In the genomic region with DNA sequence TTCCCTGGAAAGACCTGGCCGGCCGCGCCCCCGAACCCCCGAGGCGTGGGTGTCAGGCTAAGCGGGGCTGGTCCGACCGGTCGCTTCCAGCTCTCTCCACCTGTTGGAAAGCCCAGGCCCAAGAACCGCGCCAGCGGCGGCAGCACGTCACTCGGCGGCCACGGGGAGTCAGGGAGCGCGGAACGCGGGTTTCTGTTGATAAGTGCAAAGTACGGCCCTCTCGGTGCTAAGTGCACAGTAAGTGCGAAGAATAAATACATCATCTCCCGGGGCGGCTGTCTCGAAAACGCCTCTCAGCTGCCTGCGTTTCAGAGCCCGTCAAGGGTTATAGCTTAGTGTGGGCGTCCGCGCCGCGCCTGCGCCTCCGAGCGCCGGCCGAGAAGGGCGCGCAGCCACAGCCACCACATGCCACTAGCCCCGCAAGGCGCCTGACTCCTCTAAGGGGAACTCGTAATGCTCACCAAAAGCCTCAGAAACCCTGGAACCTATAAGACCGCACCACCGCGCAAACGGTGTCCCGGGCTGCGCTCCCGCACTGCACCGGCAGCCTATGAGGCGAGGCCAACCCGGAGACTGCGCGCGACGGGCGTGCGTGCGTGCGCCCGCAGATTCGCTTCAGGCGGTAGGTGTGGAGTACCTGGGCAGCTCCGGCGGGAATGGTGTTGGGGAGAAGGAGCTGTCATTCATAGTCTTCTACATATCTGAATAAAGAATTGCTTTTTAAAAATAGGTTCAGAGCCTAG, we compare ENCODE assay signal across 1 cellular context.
TF ChIP-seq lines count a peak whose summit lies in the region.

No MANE protein-coding gene starts in this region.

TF ChIP-seq in HEK293, 187 proteins besides CTCF, POLR2A, EP300 and RAD21 (continued from another document and continues in another):
- TF ChIP-seq, protein P1, sequence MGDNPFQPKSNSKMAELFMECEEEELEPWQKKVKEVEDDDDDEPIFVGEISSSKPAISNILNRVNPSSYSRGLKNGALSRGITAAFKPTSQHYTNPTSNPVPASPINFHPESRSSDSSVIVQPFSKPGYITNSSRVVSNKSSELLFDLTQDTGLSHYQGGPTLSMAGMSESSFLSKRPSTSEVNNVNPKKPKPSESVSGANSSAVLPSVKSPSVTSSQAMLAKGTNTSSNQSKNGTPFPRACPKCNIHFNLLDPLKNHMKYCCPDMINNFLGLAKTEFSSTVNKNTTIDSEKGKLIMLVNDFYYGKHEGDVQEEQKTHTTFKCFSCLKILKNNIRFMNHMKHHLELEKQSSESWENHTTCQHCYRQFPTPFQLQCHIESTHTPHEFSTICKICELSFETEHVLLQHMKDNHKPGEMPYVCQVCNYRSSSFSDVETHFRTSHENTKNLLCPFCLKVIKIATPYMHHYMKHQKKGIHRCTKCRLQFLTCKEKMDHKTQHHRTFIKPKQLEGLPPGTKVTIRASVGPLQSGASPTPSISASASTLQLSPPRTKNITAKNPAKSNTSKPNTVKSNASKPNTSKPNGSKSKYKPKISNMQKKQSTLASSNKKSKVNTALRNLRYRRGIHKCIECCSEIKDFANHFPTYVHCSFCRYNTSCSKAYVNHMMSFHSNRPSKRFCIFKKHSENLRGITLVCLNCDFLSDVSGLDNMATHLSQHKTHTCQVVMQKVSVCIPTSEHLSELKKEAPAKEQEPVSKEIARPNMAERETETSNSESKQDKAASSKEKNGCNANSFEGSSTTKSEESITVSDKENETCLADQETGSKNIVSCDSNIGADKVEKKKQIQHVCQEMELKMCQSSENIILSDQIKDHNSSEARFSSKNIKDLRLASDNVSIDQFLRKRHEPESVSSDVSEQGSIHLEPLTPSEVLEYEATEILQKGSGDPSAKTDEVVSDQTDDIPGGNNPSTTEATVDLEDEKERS (tag by site-specific recombination; IDR thresholded peaks at IDR 0.05) = no peak
- TF ChIP-seq, protein P2, sequence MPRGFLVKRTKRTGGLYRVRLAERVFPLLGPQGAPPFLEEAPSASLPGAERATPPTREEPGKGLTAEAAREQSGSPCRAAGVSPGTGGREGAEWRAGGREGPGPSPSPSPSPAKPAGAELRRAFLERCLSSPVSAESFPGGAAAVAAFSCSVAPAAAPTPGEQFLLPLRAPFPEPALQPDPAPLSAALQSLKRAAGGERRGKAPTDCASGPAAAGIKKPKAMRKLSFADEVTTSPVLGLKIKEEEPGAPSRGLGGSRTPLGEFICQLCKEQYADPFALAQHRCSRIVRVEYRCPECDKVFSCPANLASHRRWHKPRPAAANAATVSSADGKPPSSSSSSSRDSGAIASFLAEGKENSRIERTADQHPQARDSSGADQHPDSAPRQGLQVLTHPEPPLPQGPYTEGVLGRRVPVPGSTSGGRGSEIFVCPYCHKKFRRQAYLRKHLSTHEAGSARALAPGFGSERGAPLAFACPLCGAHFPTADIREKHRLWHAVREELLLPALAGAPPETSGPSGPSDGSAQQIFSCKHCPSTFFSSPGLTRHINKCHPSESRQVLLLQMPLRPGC (tag by site-specific recombination; IDR thresholded peaks at IDR 0.05) = peak; percentile 48; the same call in 1 of the 2 replicates
- TF ChIP-seq, protein P3, sequence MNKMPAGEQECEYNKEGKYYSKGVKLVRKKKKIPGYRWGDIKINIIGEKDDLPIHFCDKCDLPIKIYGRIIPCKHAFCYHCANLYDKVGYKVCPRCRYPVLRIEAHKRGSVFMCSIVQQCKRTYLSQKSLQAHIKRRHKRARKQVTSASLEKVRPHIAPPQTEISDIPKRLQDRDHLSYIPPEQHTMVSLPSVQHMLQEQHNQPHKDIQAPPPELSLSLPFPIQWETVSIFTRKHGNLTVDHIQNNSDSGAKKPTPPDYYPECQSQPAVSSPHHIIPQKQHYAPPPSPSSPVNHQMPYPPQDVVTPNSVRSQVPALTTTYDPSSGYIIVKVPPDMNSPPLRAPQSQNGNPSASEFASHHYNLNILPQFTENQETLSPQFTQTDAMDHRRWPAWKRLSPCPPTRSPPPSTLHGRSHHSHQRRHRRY (tag by site-specific recombination; IDR thresholded peaks at IDR 0.05) = no peak
- TF ChIP-seq ZNF155 (tag by site-specific recombination; IDR thresholded peaks at IDR 0.05) = no peak
- no peak for TF ChIP-seq GLI2 (tag by site-specific recombination; IDR thresholded peaks at IDR 0.05; ENCODE audit: borderline replicate concordance, low read depth)
- TF ChIP-seq, protein P4, sequence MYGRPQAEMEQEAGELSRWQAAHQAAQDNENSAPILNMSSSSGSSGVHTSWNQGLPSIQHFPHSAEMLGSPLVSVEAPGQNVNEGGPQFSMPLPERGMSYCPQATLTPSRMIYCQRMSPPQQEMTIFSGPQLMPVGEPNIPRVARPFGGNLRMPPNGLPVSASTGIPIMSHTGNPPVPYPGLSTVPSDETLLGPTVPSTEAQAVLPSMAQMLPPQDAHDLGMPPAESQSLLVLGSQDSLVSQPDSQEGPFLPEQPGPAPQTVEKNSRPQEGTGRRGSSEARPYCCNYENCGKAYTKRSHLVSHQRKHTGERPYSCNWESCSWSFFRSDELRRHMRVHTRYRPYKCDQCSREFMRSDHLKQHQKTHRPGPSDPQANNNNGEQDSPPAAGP (tag by site-specific recombination; IDR thresholded peaks at IDR 0.05) = no peak; the same call in 1 of the 2 replicates
- peak; percentile 18 for TF ChIP-seq ZBTB17 (tag by site-specific recombination; IDR thresholded peaks at IDR 0.05)
- TF ChIP-seq MZF1 (tag by site-specific recombination; IDR thresholded peaks at IDR 0.05; ENCODE audit: borderline replicate concordance) = no peak
- no peak for TF ChIP-seq ZNF777 (tag by site-specific recombination; IDR thresholded peaks at IDR 0.05; ENCODE audit: borderline replicate concordance)
- TF ChIP-seq, protein P5, sequence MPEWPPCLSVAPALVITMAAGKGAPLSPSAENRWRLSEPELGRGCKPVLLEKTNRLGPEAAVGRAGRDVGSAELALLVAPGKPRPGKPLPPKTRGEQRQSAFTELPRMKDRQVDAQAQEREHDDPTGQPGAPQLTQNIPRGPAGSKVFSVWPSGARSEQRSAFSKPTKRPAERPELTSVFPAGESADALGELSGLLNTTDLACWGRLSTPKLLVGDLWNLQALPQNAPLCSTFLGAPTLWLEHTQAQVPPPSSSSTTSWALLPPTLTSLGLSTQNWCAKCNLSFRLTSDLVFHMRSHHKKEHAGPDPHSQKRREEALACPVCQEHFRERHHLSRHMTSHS (tag by site-specific recombination; IDR thresholded peaks at IDR 0.05) = no peak
- TF ChIP-seq ZBTB20 (tag by site-specific recombination; IDR thresholded peaks at IDR 0.05) = peak; percentile 93
- no peak for TF ChIP-seq ZNF133 (tag by site-specific recombination; IDR thresholded peaks at IDR 0.05)
- no peak for TF ChIP-seq BCL11B (tag by site-specific recombination; IDR thresholded peaks at IDR 0.05; ENCODE audit: low read depth)
- no peak for TF ChIP-seq ZNF544 (tag by site-specific recombination; IDR thresholded peaks at IDR 0.05)
- TF ChIP-seq ZBTB1 (tag by site-specific recombination; IDR thresholded peaks at IDR 0.05) = peak; percentile 72; the same call in 1 of the 2 replicates
- TF ChIP-seq ZFP3 (tag by site-specific recombination; IDR thresholded peaks at IDR 0.05; ENCODE audit: low read depth) = 0 out of 2 replicates have a peak, but pooled peaks have one; percentile 16
- TF ChIP-seq, protein P6, sequence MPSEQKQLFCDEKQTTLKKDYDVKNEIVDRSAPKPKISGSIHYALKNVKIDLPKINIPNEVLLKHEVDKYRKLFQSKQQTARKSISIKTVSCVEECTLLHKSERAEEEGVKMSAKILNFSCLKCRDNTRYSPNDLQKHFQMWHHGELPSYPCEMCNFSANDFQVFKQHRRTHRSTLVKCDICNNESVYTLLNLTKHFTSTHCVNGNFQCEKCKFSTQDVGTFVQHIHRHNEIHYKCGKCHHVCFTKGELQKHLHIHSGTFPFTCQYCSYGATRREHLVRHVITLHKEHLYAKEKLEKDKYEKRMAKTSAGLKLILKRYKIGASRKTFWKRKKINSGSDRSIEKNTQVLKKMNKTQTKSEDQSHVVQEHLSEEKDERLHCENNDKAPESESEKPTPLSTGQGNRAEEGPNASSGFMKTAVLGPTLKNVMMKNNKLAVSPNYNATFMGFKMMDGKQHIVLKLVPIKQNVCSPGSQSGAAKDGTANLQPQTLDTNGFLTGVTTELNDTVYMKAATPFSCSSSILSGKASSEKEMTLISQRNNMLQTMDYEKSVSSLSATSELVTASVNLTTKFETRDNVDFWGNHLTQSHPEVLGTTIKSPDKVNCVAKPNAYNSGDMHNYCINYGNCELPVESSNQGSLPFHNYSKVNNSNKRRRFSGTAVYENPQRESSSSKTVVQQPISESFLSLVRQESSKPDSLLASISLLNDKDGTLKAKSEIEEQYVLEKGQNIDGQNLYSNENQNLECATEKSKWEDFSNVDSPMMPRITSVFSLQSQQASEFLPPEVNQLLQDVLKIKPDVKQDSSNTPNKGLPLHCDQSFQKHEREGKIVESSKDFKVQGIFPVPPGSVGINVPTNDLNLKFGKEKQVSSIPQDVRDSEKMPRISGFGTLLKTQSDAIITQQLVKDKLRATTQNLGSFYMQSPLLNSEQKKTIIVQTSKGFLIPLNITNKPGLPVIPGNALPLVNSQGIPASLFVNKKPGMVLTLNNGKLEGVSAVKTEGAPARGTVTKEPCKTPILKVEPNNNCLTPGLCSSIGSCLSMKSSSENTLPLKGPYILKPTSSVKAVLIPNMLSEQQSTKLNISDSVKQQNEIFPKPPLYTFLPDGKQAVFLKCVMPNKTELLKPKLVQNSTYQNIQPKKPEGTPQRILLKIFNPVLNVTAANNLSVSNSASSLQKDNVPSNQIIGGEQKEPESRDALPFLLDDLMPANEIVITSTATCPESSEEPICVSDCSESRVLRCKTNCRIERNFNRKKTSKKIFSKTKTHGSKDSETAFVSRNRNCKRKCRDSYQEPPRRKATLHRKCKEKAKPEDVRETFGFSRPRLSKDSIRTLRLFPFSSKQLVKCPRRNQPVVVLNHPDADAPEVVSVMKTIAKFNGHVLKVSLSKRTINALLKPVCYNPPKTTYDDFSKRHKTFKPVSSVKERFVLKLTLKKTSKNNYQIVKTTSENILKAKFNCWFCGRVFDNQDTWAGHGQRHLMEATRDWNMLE (tag by site-specific recombination; conservative IDR thresholded peaks at IDR 0.05; ENCODE audit: low read depth) = no peak
- TF ChIP-seq SETDB1 (IDR thresholded peaks at IDR 0.05; ENCODE audit: insufficient read length, low read length) = no peak
- TF ChIP-seq, protein P7, sequence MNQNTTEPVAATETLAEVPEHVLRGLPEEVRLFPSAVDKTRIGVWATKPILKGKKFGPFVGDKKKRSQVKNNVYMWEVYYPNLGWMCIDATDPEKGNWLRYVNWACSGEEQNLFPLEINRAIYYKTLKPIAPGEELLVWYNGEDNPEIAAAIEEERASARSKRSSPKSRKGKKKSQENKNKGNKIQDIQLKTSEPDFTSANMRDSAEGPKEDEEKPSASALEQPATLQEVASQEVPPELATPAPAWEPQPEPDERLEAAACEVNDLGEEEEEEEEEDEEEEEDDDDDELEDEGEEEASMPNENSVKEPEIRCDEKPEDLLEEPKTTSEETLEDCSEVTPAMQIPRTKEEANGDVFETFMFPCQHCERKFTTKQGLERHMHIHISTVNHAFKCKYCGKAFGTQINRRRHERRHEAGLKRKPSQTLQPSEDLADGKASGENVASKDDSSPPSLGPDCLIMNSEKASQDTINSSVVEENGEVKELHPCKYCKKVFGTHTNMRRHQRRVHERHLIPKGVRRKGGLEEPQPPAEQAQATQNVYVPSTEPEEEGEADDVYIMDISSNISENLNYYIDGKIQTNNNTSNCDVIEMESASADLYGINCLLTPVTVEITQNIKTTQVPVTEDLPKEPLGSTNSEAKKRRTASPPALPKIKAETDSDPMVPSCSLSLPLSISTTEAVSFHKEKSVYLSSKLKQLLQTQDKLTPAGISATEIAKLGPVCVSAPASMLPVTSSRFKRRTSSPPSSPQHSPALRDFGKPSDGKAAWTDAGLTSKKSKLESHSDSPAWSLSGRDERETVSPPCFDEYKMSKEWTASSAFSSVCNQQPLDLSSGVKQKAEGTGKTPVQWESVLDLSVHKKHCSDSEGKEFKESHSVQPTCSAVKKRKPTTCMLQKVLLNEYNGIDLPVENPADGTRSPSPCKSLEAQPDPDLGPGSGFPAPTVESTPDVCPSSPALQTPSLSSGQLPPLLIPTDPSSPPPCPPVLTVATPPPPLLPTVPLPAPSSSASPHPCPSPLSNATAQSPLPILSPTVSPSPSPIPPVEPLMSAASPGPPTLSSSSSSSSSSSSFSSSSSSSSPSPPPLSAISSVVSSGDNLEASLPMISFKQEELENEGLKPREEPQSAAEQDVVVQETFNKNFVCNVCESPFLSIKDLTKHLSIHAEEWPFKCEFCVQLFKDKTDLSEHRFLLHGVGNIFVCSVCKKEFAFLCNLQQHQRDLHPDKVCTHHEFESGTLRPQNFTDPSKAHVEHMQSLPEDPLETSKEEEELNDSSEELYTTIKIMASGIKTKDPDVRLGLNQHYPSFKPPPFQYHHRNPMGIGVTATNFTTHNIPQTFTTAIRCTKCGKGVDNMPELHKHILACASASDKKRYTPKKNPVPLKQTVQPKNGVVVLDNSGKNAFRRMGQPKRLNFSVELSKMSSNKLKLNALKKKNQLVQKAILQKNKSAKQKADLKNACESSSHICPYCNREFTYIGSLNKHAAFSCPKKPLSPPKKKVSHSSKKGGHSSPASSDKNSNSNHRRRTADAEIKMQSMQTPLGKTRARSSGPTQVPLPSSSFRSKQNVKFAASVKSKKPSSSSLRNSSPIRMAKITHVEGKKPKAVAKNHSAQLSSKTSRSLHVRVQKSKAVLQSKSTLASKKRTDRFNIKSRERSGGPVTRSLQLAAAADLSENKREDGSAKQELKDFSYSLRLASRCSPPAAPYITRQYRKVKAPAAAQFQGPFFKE (tag by site-specific recombination; IDR thresholded peaks at IDR 0.05; ENCODE audit: borderline replicate concordance) = no peak
- no peak for TF ChIP-seq ZNF23 (tag by site-specific recombination; IDR thresholded peaks at IDR 0.05; ENCODE audit: borderline replicate concordance)
- no peak for TF ChIP-seq ZNF623 (tag by site-specific recombination; IDR thresholded peaks at IDR 0.05)
- no peak for TF ChIP-seq ZNF140 (tag by site-specific recombination; IDR thresholded peaks at IDR 0.05)
- TF ChIP-seq, protein P8, sequence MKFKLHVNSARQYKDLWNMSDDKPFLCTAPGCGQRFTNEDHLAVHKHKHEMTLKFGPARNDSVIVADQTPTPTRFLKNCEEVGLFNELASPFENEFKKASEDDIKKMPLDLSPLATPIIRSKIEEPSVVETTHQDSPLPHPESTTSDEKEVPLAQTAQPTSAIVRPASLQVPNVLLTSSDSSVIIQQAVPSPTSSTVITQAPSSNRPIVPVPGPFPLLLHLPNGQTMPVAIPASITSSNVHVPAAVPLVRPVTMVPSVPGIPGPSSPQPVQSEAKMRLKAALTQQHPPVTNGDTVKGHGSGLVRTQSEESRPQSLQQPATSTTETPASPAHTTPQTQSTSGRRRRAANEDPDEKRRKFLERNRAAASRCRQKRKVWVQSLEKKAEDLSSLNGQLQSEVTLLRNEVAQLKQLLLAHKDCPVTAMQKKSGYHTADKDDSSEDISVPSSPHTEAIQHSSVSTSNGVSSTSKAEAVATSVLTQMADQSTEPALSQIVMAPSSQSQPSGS (tag by site-specific recombination; IDR thresholded peaks at IDR 0.05; ENCODE audit: low read depth) = no peak
- TF ChIP-seq KLF8 (tag by site-specific recombination; IDR thresholded peaks at IDR 0.05) = no peak
- TF ChIP-seq SP2 (tag by site-specific recombination; IDR thresholded peaks at IDR 0.05) = peak; percentile 59
- no peak for TF ChIP-seq ZBTB21 (tag by site-specific recombination; IDR thresholded peaks at IDR 0.05)
- no peak; the same call in 1 of the 2 replicates for TF ChIP-seq KLF9 (tag by site-specific recombination; IDR thresholded peaks at IDR 0.05; ENCODE audit: low read depth)
- TF ChIP-seq, protein P9, sequence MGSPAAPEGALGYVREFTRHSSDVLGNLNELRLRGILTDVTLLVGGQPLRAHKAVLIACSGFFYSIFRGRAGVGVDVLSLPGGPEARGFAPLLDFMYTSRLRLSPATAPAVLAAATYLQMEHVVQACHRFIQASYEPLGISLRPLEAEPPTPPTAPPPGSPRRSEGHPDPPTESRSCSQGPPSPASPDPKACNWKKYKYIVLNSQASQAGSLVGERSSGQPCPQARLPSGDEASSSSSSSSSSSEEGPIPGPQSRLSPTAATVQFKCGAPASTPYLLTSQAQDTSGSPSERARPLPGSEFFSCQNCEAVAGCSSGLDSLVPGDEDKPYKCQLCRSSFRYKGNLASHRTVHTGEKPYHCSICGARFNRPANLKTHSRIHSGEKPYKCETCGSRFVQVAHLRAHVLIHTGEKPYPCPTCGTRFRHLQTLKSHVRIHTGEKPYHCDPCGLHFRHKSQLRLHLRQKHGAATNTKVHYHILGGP (tag by site-specific recombination; IDR thresholded peaks at IDR 0.05) = no peak
